28 cellular contexts compared by ENCODE assay signal in genomic region chr3:89522168-89522567, GRCh38.
"Had no signal": no experiment of that assay in that cellular context is flagged by ENCODE, and none has a peak within 500 bp of the region (broad histone marks: within the 10 kb centered on the region; RNA-seq: fewer than 3 reads in every experiment).

No MANE protein-coding gene starts in this region.

- H3K27me3 ChIP-seq: Peyer's patch, SJSA1 had no signal

- H3K4me1 ChIP-seq: Peyer's patch, SJSA1 had no signal

- DNase-seq: activated CD4-positive, alpha-beta T cell treated with anti-CD3 and anti-CD28 coated beads, Interleukin-2, amount 10 ng/mL, durations not matched to agents 24 days and 14 days; activated CD4-positive, alpha-beta T cell treated with anti-CD3 and anti-CD28 coated beads, Interleukin-2, amount 50 U/mL, for 4 hours; activated CD8-positive, alpha-beta T cell treated with anti-CD3 and anti-CD28 coated beads for 36 hours; activated gamma-delta T cell; activated naive CD4-positive, alpha-beta T cell treated with Interleukin-2 at 50 U/mL for 16 hours; activated naive CD8-positive, alpha-beta T cell treated with anti-CD3 and anti-CD28 coated beads, Interleukin-2, amount 10 ng/mL, durations not matched to agents 7 days and 5 days; activated T-cell treated with anti-CD3 and anti-CD28 coated beads, Interleukin-2, amount 50 U/mL, for 24 hours; anterior cingulate cortex; caudate nucleus; MM.1S; MV-4-11; NCI-H1092; NCI-H1436 treated with DMSO at 0.1 percent for 48 hours; NCI-H1694 treated with DMSO at 0.1 percent for 48 hours; NCI-H2029; NCI-H2107; NCI-H2171; NCI-H510A; NCI-H526; NCI-H748 treated with DMSO at 0.1 percent for 48 hours; NK-92 treated with Interleukin-12 subunit alpha and Interleukin-12 subunit beta, amount 100 ng/mL, for 24 hours; PC-3; Peyer's patch; RPMI8226; SHP77 treated with DMSO at 0.1 percent for 48 hours; SK-N-SH had no signal

- H3K36me3 ChIP-seq: Peyer's patch, SJSA1 had no signal

- H3K9ac ChIP-seq: KMS-11, SK-N-SH had no signal

- H3K27ac ChIP-seq: KMS-11, Peyer's patch, SJSA1 had no signal

- H3K4me3 ChIP-seq: Peyer's patch, SJSA1 had no signal

- H3K4me2 ChIP-seq: KMS-11, SK-N-SH had no signal

- H3K9me3 ChIP-seq: Peyer's patch, SJSA1, SK-N-SH had no signal
